8 cellular contexts compared by ENCODE assay signal in the genomic region with DNA sequence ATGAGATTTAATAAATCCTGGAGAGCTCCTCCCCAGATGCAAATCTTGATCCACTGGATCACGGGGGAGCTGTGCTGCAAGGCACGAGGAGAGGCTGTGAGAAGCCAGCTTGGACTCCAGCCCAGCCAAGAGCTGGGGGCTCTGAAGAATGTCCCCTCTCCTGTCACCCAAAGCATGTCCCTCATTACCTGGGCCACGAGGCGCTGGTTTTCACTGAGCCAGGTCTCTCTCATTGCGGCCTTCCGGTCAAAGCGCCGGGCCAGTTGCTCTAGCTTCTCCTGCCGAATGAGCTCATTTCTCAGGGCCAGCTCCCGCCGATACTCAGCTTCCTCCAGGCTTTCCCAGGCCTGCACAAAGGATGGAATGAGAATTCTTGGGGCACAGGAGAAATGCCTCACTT.
"Had no signal": no experiment of that assay in that cellular context is flagged by ENCODE, and none has a peak within 500 bp of the region (broad histone marks: within the 10 kb centered on the region; RNA-seq: fewer than 3 reads in every experiment).

No MANE protein-coding gene starts in this region.

- H3K4me3 ChIP-seq: GM23248, GM23338, HAP-1 had no signal

- H3K4me1 ChIP-seq: HAP-1 had no signal

- DNase-seq: GM23248, GOT3, H7, H9, HCEC 1CT, HFFc6 had no signal

- H3K4me3 Mint-ChIP-seq: GM23338, H9, HFFc6 had no signal

- H3K27ac Mint-ChIP-seq: GM23338, HFFc6 had no signal

- H2AFZ ChIP-seq: GM23248, GM23338 had no signal

- H3K36me3 ChIP-seq: HAP-1 had no signal

- H3K4me2 ChIP-seq: GM23338 had no signal

- H3K9me3 ChIP-seq: HAP-1 had no signal

- H3K27ac ChIP-seq: GM23248 had no signal

- H3K9me3 Mint-ChIP-seq: GM23338, H9, HFFc6 had no signal

- H3K9ac ChIP-seq: GM23248 had no signal
